8 cellular contexts compared by ENCODE assay signal in the genomic region with DNA sequence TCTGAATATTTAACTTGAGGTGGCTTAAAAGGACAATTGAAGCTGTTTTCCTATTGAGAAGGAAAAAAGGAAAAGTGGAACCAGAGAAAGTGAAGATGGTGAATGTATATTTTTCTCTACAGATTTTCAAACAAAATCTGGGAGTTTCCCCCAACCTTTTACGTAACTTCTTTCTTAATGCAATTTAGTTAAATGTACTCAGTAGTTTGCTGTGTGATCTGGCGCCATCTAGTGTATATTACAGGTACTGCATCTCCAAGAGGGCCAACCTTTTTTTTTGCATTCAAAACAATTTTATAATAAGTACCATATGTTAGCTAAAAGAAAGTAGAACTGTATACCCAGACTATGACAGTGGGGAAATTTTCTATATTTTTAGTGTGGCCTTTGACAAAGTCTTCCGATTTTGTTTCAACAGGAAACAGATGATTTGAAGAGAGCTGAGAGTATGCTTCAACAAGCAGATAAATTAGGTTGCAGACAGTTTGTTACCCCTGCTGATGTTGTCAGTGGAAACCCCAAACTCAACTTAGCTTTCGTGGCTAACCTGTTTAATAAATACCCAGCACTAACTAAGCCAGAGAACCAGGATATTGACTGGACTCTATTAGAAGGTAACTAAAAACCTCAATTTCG.
DNase-seq lines count a peak whose midpoint lies in the region; ATAC-seq and TF ChIP-seq lines count a peak whose summit lies in the region.

No MANE protein-coding gene starts in this region.

- no peaks in the 10 kb centered on the region for H3K9me3 Mint-ChIP-seq in activated CD4-positive, alpha-beta T cell treated with anti-CD3 and anti-CD28 coated beads, Interleukin-2, amount 10 ng/mL, durations not matched to agents 24 days and 14 days

- CTCF ChIA-PET in GM10248 (lab: Yijun Ruan, JAX): interaction anchor here (0.9 to 2.8 kb wide), 21 partner anchors 9 to 392 kb away, joined by 3 to 53 read pairs (median 4); no protein-coding TSS in a partner anchor

- no peaks in the 10 kb centered on the region for H3K9me3 ChIP-seq in psoas muscle

- 35 to 39% (median 39%) methylated on average over 5 of the region's 5 CpGs for WGBS in psoas muscle, 3 donors

- no peaks in the 10 kb centered on the region for H3K27me3 Mint-ChIP-seq in activated CD4-positive, alpha-beta T cell treated with anti-CD3 and anti-CD28 coated beads, Interleukin-2, amount 10 ng/mL, durations not matched to agents 24 days and 14 days

- H3K36me3 Mint-ChIP-seq in activated CD4-positive, alpha-beta T cell treated with anti-CD3 and anti-CD28 coated beads, Interleukin-2, amount 10 ng/mL, durations not matched to agents 24 days and 14 days (ENCODE audit: low read depth): no peaks in the 10 kb centered on the region

- H3K4me1 Mint-ChIP-seq in activated CD4-positive, alpha-beta T cell treated with anti-CD3 and anti-CD28 coated beads, Interleukin-2, amount 10 ng/mL, durations not matched to agents 24 days and 14 days: no peaks in the 10 kb centered on the region

- H3K4me3 Mint-ChIP-seq in activated CD4-positive, alpha-beta T cell treated with anti-CD3 and anti-CD28 coated beads, Interleukin-2, amount 10 ng/mL, durations not matched to agents 24 days and 14 days: no peak overlapping the region

- no peak overlapping the region for H3K27ac ChIP-seq in psoas muscle

- no peak overlapping the region for H3K4me3 ChIP-seq in psoas muscle

- POLR2A ChIA-PET in GM10248 (lab: Yijun Ruan, JAX): no interaction called here

- intact Hi-C loops in activated CD4-positive, alpha-beta T cell treated with anti-CD3 and anti-CD28 coated beads, Interleukin-2, amount 10 ng/mL, durations not matched to agents 24 days and 14 days (cut with micrococcal nuclease): loop anchor here (1.0 kb wide), 1 partner anchor 313 kb away; no protein-coding TSS in a partner anchor
- intact Hi-C loops in psoas muscle (cut with DNase I): loop anchor here (2.0 to 5.0 kb wide), 3 partner anchors 81 to 312 kb away; a partner anchor contains a TSS

- peaks cover 0 to 50% of the 10 kb centered on the region in 2 donors for H3K36me3 ChIP-seq in psoas muscle (ENCODE audit: insufficient read depth in 1 of 2, low read depth in 1 of 2)

- DNase-seq in AML-193 (lab: John Stamatoyannopoulos, UW) (peak; percentile 13 to 19), GM10248 (ENCODE audit: extremely low spot score) (peak; percentile 35), NCI-H1417 treated with DMSO at 0.1 percent for 48 hours (lab: John Stamatoyannopoulos, UW) (peak; percentile 1), fibroblast of the conjunctiva (ENCODE audit: low read depth) (peak; percentile 71), psoas muscle (no peak)
- DNase-seq in activated CD4-positive, alpha-beta T cell treated with anti-CD3 and anti-CD28 coated beads, Interleukin-2, amount 10 ng/mL, durations not matched to agents 24 days and 14 days: peak; percentile 73

- peaks cover 0 to 12% (median 0%) of the 10 kb centered on the region in 3 donors for H3K27me3 ChIP-seq in psoas muscle (ENCODE audit: insufficient read depth in 3 of 3, low read length in 2 of 3)

- TF ChIP-seq CTCF in GM10248 (IDR thresholded peaks at IDR 0.05; ENCODE audit: control extremely low read depth, extremely low read depth, low read depth, missing control alignments) (peak; percentile 51), psoas muscle (IDR thresholded peaks at IDR 0.05) (peak; percentile 99)

- no peaks in the 10 kb centered on the region for H3K4me1 ChIP-seq in psoas muscle

- no peak overlapping the region for H3K27ac Mint-ChIP-seq in activated CD4-positive, alpha-beta T cell treated with anti-CD3 and anti-CD28 coated beads, Interleukin-2, amount 10 ng/mL, durations not matched to agents 24 days and 14 days

- ATAC-seq in psoas muscle (peak in 3 of 4 donors; percentile 48 to 54 (median 50)), GM21825 (IDR thresholded peaks at IDR 0.05; ENCODE audit: unreplicated experiment) (no peak)
- ATAC-seq in activated CD4-positive, CD25-positive, alpha-beta regulatory T cell treated with anti-CD3 and anti-CD28 coated beads, Interleukin-2, amount 50 U/mL, for 24 hours: no peak

Comparison
In these comparisons a context has a peak if more than half of its experiments do, and no peak if none do; other contexts are left out.
1. DNase-seq: peak in AML-193 (2 of 2), GM10248 (single experiment), NCI-H1417 treated with DMSO at 0.1 percent for 48 hours (single experiment), activated CD4-positive, alpha-beta T cell treated with anti-CD3 and anti-CD28 coated beads, Interleukin-2, amount 10 ng/mL, durations not matched to agents 24 days and 14 days (single experiment) and fibroblast of the conjunctiva (single experiment); none in psoas muscle (0 of 2).
2. ATAC-seq: peak in psoas muscle (3 of 4); none in GM21825 (single experiment) and activated CD4-positive, CD25-positive, alpha-beta regulatory T cell treated with anti-CD3 and anti-CD28 coated beads, Interleukin-2, amount 50 U/mL, for 24 hours (0 of 2).